Comparison of ENCODE assay signal across 30 cellular contexts in the genomic region with DNA sequence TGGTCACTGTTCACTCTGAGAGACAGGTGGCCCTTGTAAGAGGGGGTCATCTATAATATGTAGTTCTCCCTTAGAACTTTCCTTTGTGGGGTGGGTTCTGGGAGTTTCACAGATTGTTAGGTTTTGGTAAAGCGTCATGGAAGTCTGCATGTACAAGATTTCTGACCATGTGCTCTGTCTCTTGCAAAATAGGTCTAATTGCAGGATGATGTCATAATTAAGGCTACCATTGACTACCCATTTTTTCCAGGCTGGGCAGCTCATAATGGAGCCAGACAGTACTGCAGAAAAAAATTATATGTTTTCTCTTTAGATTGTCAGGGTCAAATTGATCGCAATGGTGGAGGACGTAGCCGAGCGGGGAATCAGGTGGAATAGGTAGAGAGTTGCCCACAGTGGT. TPM values are rescaled to one million over a fixed set of nuclear protein-coding genes. Genes with fewer than 3 reads are reported as not detected.
"Had no signal": no experiment of that assay in that cellular context is flagged by ENCODE, and none has a peak within 500 bp of the region (broad histone marks: within the 10 kb centered on the region; RNA-seq: fewer than 3 reads in every experiment).

No MANE protein-coding gene starts in this region.

- H3K4me1 ChIP-seq: breast epithelium, foreskin keratinocyte, prostate gland had no signal

- H3K36me3 ChIP-seq: breast epithelium, heart left ventricle, left lung, pancreas, prostate gland, suprapubic skin, tibial artery, upper lobe of right lung had no signal

- H3K4me2 ChIP-seq: smooth muscle cell had no signal

- H3K4me3 Mint-ChIP-seq: activated B cell treated with CpG ODN at 0.5 μM for 24 hours; activated CD4-positive, alpha-beta T cell treated with anti-CD3 and anti-CD28 coated beads for 36 hours; activated CD8-positive, alpha-beta T cell treated with anti-CD3 and anti-CD28 coated beads, Interleukin-2, amount 10 ng/mL, durations not matched to agents 7 days and 5 days; activated naive CD4-positive, alpha-beta T cell treated with anti-CD3 and anti-CD28 coated beads for 36 hours; activated naive CD8-positive, alpha-beta T cell treated with anti-CD3 and anti-CD28 coated beads, Interleukin-2, amount 10 ng/mL, durations not matched to agents 7 days and 5 days; central memory CD8-positive, alpha-beta T cell; dendritic cell treated with granulocyte-macrophage colony-stimulating factor and Interleukin-4, amounts not matched to agents 40 ng/mL and 50 ng/mL, for 4 days; endodermal cell; T-cell; T-helper 2 cell treated with Interferon-gamma antibody and Interleukin-4, amounts not matched to agents 5 μg/mL and 100 μg/mL, for 36 hours had no signal

- H3K4me3 ChIP-seq: breast epithelium, heart left ventricle, left lung, lung, mucosa of descending colon, pancreas, prostate gland, smooth muscle cell, suprapubic skin, tibial artery, upper lobe of right lung had no signal

- H3K9me3 ChIP-seq: breast epithelium, heart left ventricle, left lung, mucosa of descending colon, pancreas, prostate gland, suprapubic skin, tibial artery, upper lobe of right lung had no signal

- H3K9me3 Mint-ChIP-seq: activated B cell treated with CpG ODN at 0.5 μM for 24 hours; activated naive CD4-positive, alpha-beta T cell treated with anti-CD3 and anti-CD28 coated beads for 36 hours; activated naive CD8-positive, alpha-beta T cell treated with anti-CD3 and anti-CD28 coated beads, Interleukin-2, amount 10 ng/mL, durations not matched to agents 7 days and 5 days; central memory CD8-positive, alpha-beta T cell; dendritic cell treated with granulocyte-macrophage colony-stimulating factor and Interleukin-4, amounts not matched to agents 40 ng/mL and 50 ng/mL, for 4 days; endodermal cell; nephron; T-cell; T-helper 2 cell treated with Interferon-gamma antibody and Interleukin-4, amounts not matched to agents 5 μg/mL and 100 μg/mL, for 36 hours had no signal

- H3K27ac ChIP-seq: breast epithelium, foreskin keratinocyte, heart left ventricle, left lung, prostate gland, suprapubic skin, tibial artery, upper lobe of right lung had no signal

- DNase-seq: activated B cell treated with CpG ODN at 0.5 μM for 24 hours; activated CD4-positive, alpha-beta T cell treated with anti-CD3 and anti-CD28 coated beads for 36 hours; activated CD8-positive, alpha-beta memory T cell treated with anti-CD3 and anti-CD28 coated beads, Interleukin-2, amount 10 ng/mL, durations not matched to agents 7 days and 5 days; activated CD8-positive, alpha-beta T cell treated with anti-CD3 and anti-CD28 coated beads, Interleukin-2, amount 10 ng/mL, durations not matched to agents 7 days and 5 days; activated naive CD4-positive, alpha-beta T cell treated with anti-CD3 and anti-CD28 coated beads for 36 hours; activated naive CD8-positive, alpha-beta T cell treated with anti-CD3 and anti-CD28 coated beads, Interleukin-2, amount 10 ng/mL, durations not matched to agents 7 days and 5 days; amygdala; endodermal cell; foreskin keratinocyte; heart left ventricle; mesendoderm; mucosa of descending colon; stimulated activated CD4-positive, alpha-beta T cell treated with anti-CD3 and anti-CD28 coated beads, Interleukin-2, amount 100 ng/mL, for 24 hours; stimulated activated naive CD4-positive, alpha-beta T cell; T-cell; tibial artery; upper lobe of right lung had no signal

- H3K27ac Mint-ChIP-seq: activated B cell treated with CpG ODN at 0.5 μM for 24 hours; activated CD4-positive, alpha-beta T cell treated with anti-CD3 and anti-CD28 coated beads for 36 hours; activated CD8-positive, alpha-beta memory T cell treated with anti-CD3 and anti-CD28 coated beads, Interleukin-2, amount 10 ng/mL, durations not matched to agents 7 days and 5 days; activated CD8-positive, alpha-beta T cell treated with anti-CD3 and anti-CD28 coated beads, Interleukin-2, amount 10 ng/mL, durations not matched to agents 7 days and 5 days; activated naive CD4-positive, alpha-beta T cell treated with anti-CD3 and anti-CD28 coated beads for 36 hours; activated naive CD8-positive, alpha-beta T cell treated with anti-CD3 and anti-CD28 coated beads, Interleukin-2, amount 10 ng/mL, durations not matched to agents 7 days and 5 days; dendritic cell treated with granulocyte-macrophage colony-stimulating factor and Interleukin-4, amounts not matched to agents 40 ng/mL and 50 ng/mL, for 4 days; endodermal cell; nephron; T-cell; T-helper 2 cell treated with Interferon-gamma antibody and Interleukin-4, amounts not matched to agents 5 μg/mL and 100 μg/mL, for 36 hours had no signal

- H3K36me3 Mint-ChIP-seq: T-cell had no signal

- H3K27me3 ChIP-seq: breast epithelium, foreskin keratinocyte, heart left ventricle, left lung, pancreas, suprapubic skin, tibial artery, upper lobe of right lung had no signal

- ATAC-seq: activated CD4-positive, alpha-beta T cell treated with anti-CD3 and anti-CD28 coated beads for 36 hours; activated CD8-positive, alpha-beta memory T cell treated with anti-CD3 and anti-CD28 coated beads, Interleukin-2, amount 10 ng/mL, durations not matched to agents 7 days and 5 days; activated CD8-positive, alpha-beta T cell treated with anti-CD3 and anti-CD28 coated beads, Interleukin-2, amount 10 ng/mL, durations not matched to agents 7 days and 5 days; esophagus mucosa; foreskin keratinocyte; heart left ventricle; left lung; mucosa of descending colon; pancreas; T-cell; upper lobe of right lung had no signal

- H3K27me3 Mint-ChIP-seq: activated B cell treated with CpG ODN at 0.5 μM for 24 hours; activated CD4-positive, alpha-beta T cell treated with anti-CD3 and anti-CD28 coated beads for 36 hours; activated CD8-positive, alpha-beta memory T cell treated with anti-CD3 and anti-CD28 coated beads, Interleukin-2, amount 10 ng/mL, durations not matched to agents 7 days and 5 days; activated naive CD8-positive, alpha-beta T cell treated with anti-CD3 and anti-CD28 coated beads, Interleukin-2, amount 10 ng/mL, durations not matched to agents 7 days and 5 days; central memory CD8-positive, alpha-beta T cell; dendritic cell treated with granulocyte-macrophage colony-stimulating factor and Interleukin-4, amounts not matched to agents 40 ng/mL and 50 ng/mL, for 4 days; T-cell had no signal

- FAIRE-seq: pancreas had no signal

RNA-seq across cellular contexts. Expression of gene SLC36A3, which starts 54.3 kb away (rescaled TPM):
- total RNA-seq: activated B cell treated with CpG ODN at 0.5 μM for 24 hours; activated CD4-positive, alpha-beta T cell treated with anti-CD3 and anti-CD28 coated beads for 36 hours; activated CD8-positive, alpha-beta memory T cell treated with anti-CD3 and anti-CD28 coated beads, Interleukin-2, amount 10 ng/mL, durations not matched to agents 7 days and 5 days; activated CD8-positive, alpha-beta T cell treated with anti-CD3 and anti-CD28 coated beads, Interleukin-2, amount 10 ng/mL, durations not matched to agents 7 days and 5 days; activated naive CD4-positive, alpha-beta T cell treated with anti-CD3 and anti-CD28 coated beads for 36 hours; activated naive CD8-positive, alpha-beta T cell treated with anti-CD3 and anti-CD28 coated beads, Interleukin-2, amount 10 ng/mL, durations not matched to agents 7 days and 5 days; breast epithelium; endodermal cell; esophagus mucosa; foreskin keratinocyte; heart left ventricle; left lung; lung; mucosa of descending colon; myocyte; pancreas; smooth muscle cell; suprapubic skin; T-cell; upper lobe of right lung had no signal
- polyA plus RNA-seq: foreskin keratinocyte, heart left ventricle, lung, pancreas, smooth muscle cell had no signal
